Comparison of ENCODE assay signal across 8 cellular contexts in the genomic region with DNA sequence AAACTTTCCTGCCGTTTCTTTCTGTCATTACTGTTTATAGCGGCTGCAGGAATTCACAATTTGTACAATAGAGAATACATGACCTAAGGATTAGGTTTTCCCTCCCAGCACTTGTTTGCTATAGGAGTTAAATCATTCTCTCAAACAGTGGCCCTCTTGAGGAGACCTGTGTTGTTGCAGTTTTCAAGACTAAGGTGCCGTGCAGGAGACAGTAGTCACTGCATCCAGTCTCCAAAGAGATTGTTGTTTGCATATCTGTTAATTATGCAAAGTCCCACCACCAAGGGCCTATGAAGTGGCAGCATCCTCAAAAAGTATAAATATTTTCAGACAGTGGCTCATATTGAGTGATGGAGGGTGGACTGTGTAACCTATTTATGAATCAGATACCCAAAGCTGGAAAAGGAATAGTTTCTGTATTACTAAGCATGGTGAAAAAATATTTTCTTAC. TPM values are rescaled to one million over a fixed set of nuclear protein-coding genes. Genes with fewer than 3 reads are reported as not detected.
DNase-seq lines count a peak whose midpoint lies in the region; ATAC-seq, FAIRE-seq and TF ChIP-seq lines count a peak whose summit lies in the region.

No MANE protein-coding gene starts in this region.

- POLR2A ChIA-PET in K562 (lab: Yijun Ruan, JAX) = interaction anchor here (0.6 kb wide), 1 partner anchor 319 kb away, joined by 3 read pairs; no protein-coding TSS in a partner anchor

- H3K27me3 ChIP-seq in K562 (ENCODE audit: control insufficient read depth in 2 of 2, insufficient read depth in 2 of 2, low read length in 2 of 2) (peaks cover 14 to 26% of the 10 kb centered on the region in 2 experiments), testis (no peaks in the 10 kb centered on the region)

- H3K79me2 ChIP-seq in K562 (ENCODE audit: control insufficient read depth, insufficient read depth, low read length) = no peaks in the 10 kb centered on the region

- FAIRE-seq in K562 (lab: Jason Lieb, UNC) = peak; percentile 91
- no peak for FAIRE-seq in GM12892 (lab: Jason Lieb, UNC)

- ATAC-seq in GM21360 (IDR thresholded peaks at IDR 0.05; ENCODE audit: unreplicated experiment) (peak; percentile 55), K562 (peak; percentile 87)

- no peaks in the 10 kb centered on the region for H3K9me3 Mint-ChIP-seq in Calu3 (ENCODE audit: low read depth, unreplicated experiment)

- 0% methylated on average over 3 of the region's 3 CpGs for WGBS in K562 (ENCODE audit: insufficient coverage, low coverage, missing lambda C conversion rate)
- 24 to 26% methylated on average over 3 of the region's 3 CpGs for WGBS in testis, 2 donors

- no peak for TF ChIP-seq EP300 in K562 (IDR thresholded peaks at IDR 0.05; ENCODE audit: low read length)

- no peaks in the 10 kb centered on the region for H3K9me3 ChIP-seq in K562 (replicated peaks; ENCODE audit: control insufficient read depth, insufficient read depth, low read depth, low read length)
- H3K9me3 ChIP-seq in testis = no peaks in the 10 kb centered on the region

- H3K4me1 Mint-ChIP-seq in Calu3 (ENCODE audit: low read depth, unreplicated experiment) = peaks cover 10% of the 10 kb centered on the region

- no peaks in the 10 kb centered on the region for H4K20me1 ChIP-seq in K562 (replicated peaks; ENCODE audit: control insufficient read depth, insufficient read depth, low read length)

- H3K4me3 ChIP-seq in K562 (no peak overlapping the region), testis (peak overlapping the region in 1 of 2 donors; percentile 74)

- no TSS peak for BruUV-seq in Calu3 (replicated peaks; lab: Mats Ljungman, UMichigan)
- BruUV-seq in K562 (replicated peaks; lab: Mats Ljungman, UMichigan) = no TSS peak

- no peak overlapping the region for H3K27ac Mint-ChIP-seq in Calu3 (ENCODE audit: unreplicated experiment)

- peak; percentile 35 to 59; a peak in 3 of 4 replicates for TF ChIP-seq RAD21 in K562 (CRISPR knock-in tag; conservative IDR thresholded peaks at IDR 0.05 in 1 of 2, IDR thresholded peaks at IDR 0.05 in 1 of 2)

- no peak overlapping the region for H2AFZ ChIP-seq in K562 (ENCODE audit: low read depth, low read length)

- in situ Hi-C loops in K562 (cut with MboI) = no loop called here

- H3K4me2 ChIP-seq in K562 (ENCODE audit: insufficient read depth, low read length) = no peak overlapping the region

- no peaks in the 10 kb centered on the region for H3K27me3 Mint-ChIP-seq in Calu3 (ENCODE audit: unreplicated experiment)

- H3K4me1 ChIP-seq in K562 (replicated peaks in 1 of 2; ENCODE audit: control insufficient read depth in 2 of 2, insufficient read depth in 2 of 2, low read length in 2 of 2) = peaks cover 0 to 13% of the 10 kb centered on the region in 2 experiments; a peak in 2 of 5 replicates
- H3K4me1 ChIP-seq in testis = no peaks in the 10 kb centered on the region

- no peak for TF ChIP-seq CTCF in Calu3 (IDR thresholded peaks at IDR 0.05; ENCODE audit: unreplicated experiment)
- peak; percentile 36 to 45 (median 38); a peak in 3 of 6 replicates for TF ChIP-seq CTCF in K562 (IDR thresholded peaks at IDR 0.05 in 2 of 3, conservative IDR thresholded peaks at IDR 0.05 in 1 of 3; ENCODE audit: insufficient read depth in 2 of 3, low read depth in 1 of 3, low read length in 3 of 3)
- peak; percentile 44 to 48 (median 48) for TF ChIP-seq CTCF in testis (IDR thresholded peaks at IDR 0.05)

- H3K4me3 Mint-ChIP-seq in Calu3 (ENCODE audit: low read depth, unreplicated experiment) = peak overlapping the region; percentile 74

- CTCF ChIA-PET in Calu3 (lab: Charles Lee) (no interaction called here), K562 (lab: Yijun Ruan, JAX; ENCODE audit: low intra/inter-chr PET ratio) (interaction anchor here (0.6 kb wide), 1 partner anchor 477 kb away, joined by 3 read pairs; no protein-coding TSS in a partner anchor)

- H3K36me3 ChIP-seq in K562 (ENCODE audit: control insufficient read depth, insufficient read depth, low read length) (no peaks in the 10 kb centered on the region), testis (ENCODE audit: low read depth, missing control alignments) (no peaks in the 10 kb centered on the region)

- intact Hi-C loops in Calu3 (cut with micrococcal nuclease; ENCODE audit: unreplicated experiment) = loop anchor here (5.0 kb wide), 1 partner anchor 60 kb away; no protein-coding TSS in a partner anchor
- intact Hi-C loops in K562 (cut with micrococcal nuclease) = loop anchor here (2.0 kb wide), 1 partner anchor 126 kb away; no protein-coding TSS in a partner anchor
- intact Hi-C loops in testis (cut with DNase I; ENCODE audit: low total_unique reads) = no loop called here

- H3K27ac ChIP-seq in K562 (ENCODE audit: extremely low read depth, low read depth, low read length) (no peak overlapping the region), testis (peak overlapping the region in 1 of 2 donors; percentile 21)

- TF ChIP-seq POLR2A in K562 (conservative IDR thresholded peaks at IDR 0.05) = no peak
- TF ChIP-seq POLR2A in testis (IDR thresholded peaks at IDR 0.05) = no peak
- TF ChIP-seq POLR2A in GM12892 (IDR thresholded peaks at IDR 0.05; ENCODE audit: low read depth, low read length) = no peak

- peaks cover 16% of the 10 kb centered on the region for H3K36me3 Mint-ChIP-seq in Calu3 (ENCODE audit: insufficient read depth, unreplicated experiment)

- no peaks in the 10 kb centered on the region for H3K9me1 ChIP-seq in K562 (ENCODE audit: control insufficient read depth, insufficient read depth, low read length)

- peak; percentile 25 for DNase-seq in Calu3
- peak; percentile 53 for DNase-seq in NCI-H2107 treated with DMSO at 0.1 percent for 48 hours (lab: John Stamatoyannopoulos, UW; ENCODE audit: unreplicated experiment)
- peak in 3 of 4 experiments; percentile 14 to 43 (median 25) for DNase-seq in K562 (ENCODE audit: extremely low read depth in 1 of 4, low spot score in 3 of 4)
- peak; percentile 95 for DNase-seq in kidney tubule cell (ENCODE audit: low spot score)
- peak; percentile 56 for DNase-seq in testis
- DNase-seq in ecto neural progenitor cell (ENCODE audit: low spot score) = no peak
- no peak for DNase-seq in GM12892 (ENCODE audit: insufficient read length)

- no peak overlapping the region for H3K9ac ChIP-seq in K562 (ENCODE audit: insufficient read depth in 1 of 2, low read depth in 2 of 2, low read length in 2 of 2)

TF ChIP-seq in K562, 482 proteins besides CTCF, POLR2A, EP300 and RAD21 (continues in another document):
- no peak for TF ChIP-seq ZNF232 (CRISPR knock-in tag; IDR thresholded peaks at IDR 0.05)

RNA-seq across cellular contexts. Expression of a gene that starts 2.3 kb away (rescaled TPM):
- total RNA-seq in Calu3 (2022) = 13.9 and 14.5 TPM in 2 replicates
- not detected in 2 replicates for total RNA-seq in K562 (2011; cell fraction: chromatin; rRNA removed; ENCODE audit: low replicate concordance)
- 0.13 TPM in 1 of 2 replicates, not detected in the other for total RNA-seq in K562 (2011; cell fraction: nucleolus; rRNA removed)
- not detected in 2 replicates for total RNA-seq in K562 (2011; cell fraction: nucleoplasm; rRNA removed)
- total RNA-seq in K562 (2014; rRNA removed) = 0.05 and 0.16 TPM in 2 replicates
- 0.11 and 0.16 TPM in 2 replicates for total RNA-seq in K562 (2014; rRNA removed; fragmentation: Illumina TruSeq; extraction: Trizol)
- 0.14 and 0.23 TPM in 2 replicates for total RNA-seq in K562 (2015; rRNA removed; fragmentation: Illumina TruSeq; extraction: Trizol)
- total RNA-seq in K562 (2021) = 0.51 and 0.58 TPM in 2 replicates
- polyA plus RNA-seq in K562 (2011; rRNA removed) = not detected in 2 replicates
- polyA plus RNA-seq in K562 (2011; cell fraction: cytosol; rRNA removed) = 0.03 and 0.12 TPM in 2 replicates
- 0.06 TPM in 1 of 2 replicates, not detected in the other for polyA plus RNA-seq in K562 (2011; cell fraction: nucleus; rRNA removed)
- polyA plus RNA-seq in K562 (2012) = 0.33 and 0.69 TPM in 2 replicates
- polyA plus RNA-seq in K562 (2014; fragmentation: Illumina TruSeq; extraction: Trizol) = 0.19 and 0.24 TPM in 2 replicates
- polyA plus RNA-seq in K562 (2014; fragmentation: Nextera tagmentation; extraction: Ambion mirVana) = under 1 TPM; 0.04 to 0.11 TPM
- 0.03 TPM in 1 of 2 replicates, not detected in the other for polyA plus RNA-seq in K562 (2014; rRNA removed)
- polyA minus RNA-seq in K562 (2011; rRNA and poly(A)+ RNA removed) = 0.03 TPM in 1 of 2 replicates, not detected in the other
- polyA minus RNA-seq in K562 (2011; cell fraction: cytosol; rRNA and poly(A)+ RNA removed) = 2.6 and 3.0 TPM in 2 replicates
- polyA minus RNA-seq in K562 (2011; cell fraction: nucleus; rRNA and poly(A)+ RNA removed) = 0.13 and 0.33 TPM in 2 replicates
- 100 to 1,000 TPM in 1 of 2 donors, 10 to 100 TPM in 1; 51.0 to 117 TPM for total RNA-seq in testis
- 98.9 TPM for polyA plus RNA-seq in testis (ENCODE audit: insufficient read depth, low read depth, low replicate concordance)
- not detected for polyA plus RNA-seq in GM12892 (2012; ENCODE audit: missing spikeins)

Comparison
In these comparisons a context has a peak if more than half of its experiments do, and no peak if none do; other contexts are left out.
1. DNase-seq: peak in Calu3 (single experiment), NCI-H2107 treated with DMSO at 0.1 percent for 48 hours (single experiment), K562 (3 of 4), kidney tubule cell (single experiment) and testis (single experiment); none in ecto neural progenitor cell (single experiment) and GM12892 (single experiment).